In the genomic region with DNA sequence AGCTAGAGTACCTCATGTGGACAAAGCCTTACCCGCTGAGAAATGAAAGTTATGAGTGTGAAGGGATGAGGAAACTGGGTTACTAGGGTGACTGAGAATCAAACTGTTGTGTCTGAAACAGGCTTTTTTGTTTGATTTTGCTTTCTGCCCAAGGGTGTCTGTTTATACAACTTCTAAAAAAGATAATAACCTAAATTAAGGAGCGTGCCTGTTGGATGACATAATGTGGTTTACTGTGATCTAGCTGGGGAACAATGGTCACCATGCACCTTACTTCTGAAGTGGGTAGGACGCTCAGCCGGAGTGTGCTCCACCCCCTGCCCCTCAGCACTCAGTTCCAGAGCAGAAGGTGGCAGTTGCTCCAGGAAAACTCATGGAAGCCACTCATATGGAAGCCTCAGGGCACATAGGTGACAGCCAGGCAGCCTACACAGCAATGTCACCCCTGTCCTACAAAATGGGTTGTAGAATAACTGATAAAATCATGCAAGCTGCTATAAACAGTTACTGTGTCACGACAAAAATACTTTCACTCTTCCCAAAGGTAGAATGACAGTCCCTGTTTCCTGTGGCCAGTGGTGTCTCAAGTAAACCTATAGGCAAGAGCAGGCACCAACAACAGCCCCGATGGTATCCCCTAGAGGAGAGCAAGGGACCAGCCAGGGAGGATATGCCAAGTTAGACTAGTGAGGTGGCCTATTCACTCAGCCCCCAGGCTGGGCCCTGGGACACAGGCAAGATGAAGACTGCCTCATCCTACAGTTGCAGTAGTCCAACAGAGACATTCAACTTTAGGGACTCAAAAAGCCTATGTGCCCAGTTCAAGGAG, we compare ENCODE assay signal across 1 cellular context.
TF ChIP-seq lines count a peak whose summit lies in the region.

No MANE protein-coding gene starts in this region.

TF ChIP-seq in HepG2, 621 proteins besides CTCF, POLR2A, EP300 and RAD21 (continued from another document):
- TF ChIP-seq, protein P1, sequence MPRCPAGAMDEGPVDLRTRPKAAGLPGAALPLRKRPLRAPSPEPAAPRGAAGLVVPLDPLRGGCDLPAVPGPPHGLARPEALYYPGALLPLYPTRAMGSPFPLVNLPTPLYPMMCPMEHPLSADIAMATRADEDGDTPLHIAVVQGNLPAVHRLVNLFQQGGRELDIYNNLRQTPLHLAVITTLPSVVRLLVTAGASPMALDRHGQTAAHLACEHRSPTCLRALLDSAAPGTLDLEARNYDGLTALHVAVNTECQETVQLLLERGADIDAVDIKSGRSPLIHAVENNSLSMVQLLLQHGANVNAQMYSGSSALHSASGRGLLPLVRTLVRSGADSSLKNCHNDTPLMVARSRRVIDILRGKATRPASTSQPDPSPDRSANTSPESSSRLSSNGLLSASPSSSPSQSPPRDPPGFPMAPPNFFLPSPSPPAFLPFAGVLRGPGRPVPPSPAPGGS (CRISPR knock-in tag; IDR thresholded peaks at IDR 0.05), result no peak
- TF ChIP-seq TGIF2 (CRISPR knock-in tag; IDR thresholded peaks at IDR 0.05) (no peak), FLYWCH1 (CRISPR knock-in tag; IDR thresholded peaks at IDR 0.05) (no peak), ZNF234 (CRISPR knock-in tag; conservative IDR thresholded peaks at IDR 0.05) (no peak), ELF4 (CRISPR knock-in tag; IDR thresholded peaks at IDR 0.05; ENCODE audit: borderline replicate concordance) (no peak), NCOA5 (CRISPR knock-in tag; IDR thresholded peaks at IDR 0.05) (no peak), ZSCAN29 (CRISPR knock-in tag; conservative IDR thresholded peaks at IDR 0.05) (no peak), XRCC5 (optimal IDR thresholded peaks at IDR 0.05; ENCODE audit: low read length) (no peak), KAT8 (CRISPR knock-in tag; IDR thresholded peaks at IDR 0.05) (no peak), NFE2 (CRISPR knock-in tag; IDR thresholded peaks at IDR 0.05) (no peak), ZNF329 (CRISPR knock-in tag; IDR thresholded peaks at IDR 0.05; ENCODE audit: low read depth) (no peak), NCOA1 (CRISPR knock-in tag; IDR thresholded peaks at IDR 0.05) (no peak)
- TF ChIP-seq, protein P2, sequence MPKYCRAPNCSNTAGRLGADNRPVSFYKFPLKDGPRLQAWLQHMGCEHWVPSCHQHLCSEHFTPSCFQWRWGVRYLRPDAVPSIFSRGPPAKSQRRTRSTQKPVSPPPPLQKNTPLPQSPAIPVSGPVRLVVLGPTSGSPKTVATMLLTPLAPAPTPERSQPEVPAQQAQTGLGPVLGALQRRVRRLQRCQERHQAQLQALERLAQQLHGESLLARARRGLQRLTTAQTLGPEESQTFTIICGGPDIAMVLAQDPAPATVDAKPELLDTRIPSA (CRISPR knock-in tag; IDR thresholded peaks at IDR 0.05; ENCODE audit: borderline replicate concordance), result no peak
- TF ChIP-seq, protein P3, sequence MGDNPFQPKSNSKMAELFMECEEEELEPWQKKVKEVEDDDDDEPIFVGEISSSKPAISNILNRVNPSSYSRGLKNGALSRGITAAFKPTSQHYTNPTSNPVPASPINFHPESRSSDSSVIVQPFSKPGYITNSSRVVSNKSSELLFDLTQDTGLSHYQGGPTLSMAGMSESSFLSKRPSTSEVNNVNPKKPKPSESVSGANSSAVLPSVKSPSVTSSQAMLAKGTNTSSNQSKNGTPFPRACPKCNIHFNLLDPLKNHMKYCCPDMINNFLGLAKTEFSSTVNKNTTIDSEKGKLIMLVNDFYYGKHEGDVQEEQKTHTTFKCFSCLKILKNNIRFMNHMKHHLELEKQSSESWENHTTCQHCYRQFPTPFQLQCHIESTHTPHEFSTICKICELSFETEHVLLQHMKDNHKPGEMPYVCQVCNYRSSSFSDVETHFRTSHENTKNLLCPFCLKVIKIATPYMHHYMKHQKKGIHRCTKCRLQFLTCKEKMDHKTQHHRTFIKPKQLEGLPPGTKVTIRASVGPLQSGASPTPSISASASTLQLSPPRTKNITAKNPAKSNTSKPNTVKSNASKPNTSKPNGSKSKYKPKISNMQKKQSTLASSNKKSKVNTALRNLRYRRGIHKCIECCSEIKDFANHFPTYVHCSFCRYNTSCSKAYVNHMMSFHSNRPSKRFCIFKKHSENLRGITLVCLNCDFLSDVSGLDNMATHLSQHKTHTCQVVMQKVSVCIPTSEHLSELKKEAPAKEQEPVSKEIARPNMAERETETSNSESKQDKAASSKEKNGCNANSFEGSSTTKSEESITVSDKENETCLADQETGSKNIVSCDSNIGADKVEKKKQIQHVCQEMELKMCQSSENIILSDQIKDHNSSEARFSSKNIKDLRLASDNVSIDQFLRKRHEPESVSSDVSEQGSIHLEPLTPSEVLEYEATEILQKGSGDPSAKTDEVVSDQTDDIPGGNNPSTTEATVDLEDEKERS (CRISPR knock-in tag; IDR thresholded peaks at IDR 0.05), result no peak
- TF ChIP-seq, protein P4, sequence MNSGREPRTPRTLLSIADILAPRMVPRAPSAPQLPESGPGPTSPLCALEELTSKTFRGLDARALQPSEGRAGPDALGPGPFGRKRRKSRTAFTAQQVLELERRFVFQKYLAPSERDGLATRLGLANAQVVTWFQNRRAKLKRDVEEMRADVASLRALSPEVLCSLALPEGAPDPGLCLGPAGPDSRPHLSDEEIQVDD (CRISPR knock-in tag; IDR thresholded peaks at IDR 0.05; ENCODE audit: borderline replicate concordance), result no peak
